19 cellular contexts compared by ENCODE assay signal in genomic region chr1:218676991-218677390, GRCh38.
DNase-seq lines count a peak whose midpoint lies in the region; ATAC-seq and TF ChIP-seq lines count a peak whose summit lies in the region.
"Had no signal": no experiment of that assay in that cellular context is flagged by ENCODE, and none has a peak within 500 bp of the region (broad histone marks: within the 10 kb centered on the region; RNA-seq: fewer than 3 reads in every experiment).

No MANE protein-coding gene starts in this region.

- H3K4me3 ChIP-seq in HEK293 (ENCODE audit: low read depth, low read length) (no peak overlapping the region), SJCRH30 (no peak overlapping the region), neuronal stem cell (ENCODE audit: low read length in 2 of 2) (no peak overlapping the region)
- H3K4me3 ChIP-seq: SJSA1 had no signal

- no peak overlapping the region for H4K91ac ChIP-seq in neuronal stem cell (ENCODE audit: low read depth, low read length, poor library complexity)

- no peak overlapping the region for H2BK5ac ChIP-seq in neuronal stem cell (ENCODE audit: low read length)

- no peak overlapping the region for H3K18ac ChIP-seq in neuronal stem cell (ENCODE audit: low read length)

- H2BK15ac ChIP-seq in neuronal stem cell (ENCODE audit: low read length): no peak overlapping the region

- peak; percentile 23 to 42 for DNase-seq in SJCRH30
- peak; percentile 39 for DNase-seq in glomerular visceral epithelial cell (ENCODE audit: extremely low spot score)
- DNase-seq in neuronal stem cell (ENCODE audit: low spot score): peak; percentile 21
- DNase-seq in HEK293T (ENCODE audit: extremely low spot score): no peak
- no peak for DNase-seq in GM19238 (ENCODE audit: insufficient read length, low spot score)
- no peak for DNase-seq in NCI-H2029 (lab: John Stamatoyannopoulos, UW)
- DNase-seq: BE2C; Caco-2; CD4-positive, CD25-positive, alpha-beta regulatory T cell; GDM1; GOT3; NCI-H1105 treated with DMSO at 0.1 percent for 48 hours; NCI-H1694 treated with DMSO at 0.1 percent for 48 hours; NCI-H2107; NCI-H510A treated with DMSO at 0.1 percent for 48 hours; PC-3 had no signal

- no peak overlapping the region for H4K8ac ChIP-seq in neuronal stem cell (ENCODE audit: low read depth, low read length)

- CTCF ChIA-PET in HEK293 (lab: Yijun Ruan, JAX) (interaction anchor here (0.6 to 0.7 kb wide), 3 partner anchors 37 to 490 kb away, joined by 3 to 4 read pairs (median 3); no protein-coding TSS in a partner anchor), HEK293T (lab: Yijun Ruan, JAX) (interaction anchor here (0.6 kb wide), 1 partner anchor 124 kb away, joined by 4 read pairs; no protein-coding TSS in a partner anchor)

- H3K4ac ChIP-seq in neuronal stem cell (ENCODE audit: low read length): no peak overlapping the region

- H3K4me2 ChIP-seq in neuronal stem cell (ENCODE audit: insufficient read depth, low read length, poor library complexity, severe bottlenecking): no peak overlapping the region

- POLR2A ChIA-PET in HEK293 (lab: Yijun Ruan, JAX) (no interaction called here), HEK293T (lab: Yijun Ruan, JAX) (no interaction called here)

- H3K36me3 ChIP-seq in HEK293 (ENCODE audit: control insufficient read depth in 2 of 2, insufficient read depth in 1 of 2, low read length in 2 of 2): no peaks in the 10 kb centered on the region
- H3K36me3 ChIP-seq in SJCRH30: no peaks in the 10 kb centered on the region
- no peaks in the 10 kb centered on the region for H3K36me3 ChIP-seq in neuronal stem cell (replicated peaks in 1 of 2; ENCODE audit: control insufficient read depth in 2 of 2, insufficient read depth in 2 of 2, low read length in 2 of 2)
- H3K36me3 ChIP-seq: BE2C, SJSA1 had no signal

- H3K9ac ChIP-seq in neuronal stem cell (ENCODE audit: low read depth, low read length, poor library complexity): no peak overlapping the region

- H3K4me1 ChIP-seq in HEK293 (ENCODE audit: control insufficient read depth, insufficient read depth, low read length): no peaks in the 10 kb centered on the region
- H3K4me1 ChIP-seq in SJCRH30: peaks cover 39% of the 10 kb centered on the region
- peaks cover 3 to 8% of the 10 kb centered on the region in 2 donors for H3K4me1 ChIP-seq in neuronal stem cell (ENCODE audit: control insufficient read depth in 2 of 2, insufficient read depth in 1 of 2, low read depth in 1 of 2, low read length in 2 of 2)
- H3K4me1 ChIP-seq: BE2C had no signal

- H3K9me3 ChIP-seq in HEK293 (ENCODE audit: control insufficient read depth, insufficient read depth, low read depth, low read length) (no peaks in the 10 kb centered on the region), SJCRH30 (replicated peaks) (peaks cover 7% of the 10 kb centered on the region; the same call in 1 of the 2 replicates), neuronal stem cell (replicated peaks in 1 of 2; ENCODE audit: control insufficient read depth in 2 of 2, insufficient read depth in 1 of 2, low read depth in 1 of 2, low read length in 2 of 2) (no peaks in the 10 kb centered on the region)
- H3K9me3 ChIP-seq: BE2C, Caco-2 had no signal

- H3K27me3 ChIP-seq in SJCRH30: no peaks in the 10 kb centered on the region
- no peaks in the 10 kb centered on the region for H3K27me3 ChIP-seq in neuronal stem cell (ENCODE audit: control insufficient read depth in 3 of 3, insufficient read depth in 3 of 3, low read depth in 1 of 3, low read length in 3 of 3)
- H3K27me3 ChIP-seq: BE2C, SJSA1 had no signal

- no peak overlapping the region for H2BK120ac ChIP-seq in neuronal stem cell (ENCODE audit: low read depth, low read length)

- TF ChIP-seq CTCF in HEK293 (tag by site-specific recombination; IDR thresholded peaks at IDR 0.05): no peak

- no peaks in the 10 kb centered on the region for H3K79me1 ChIP-seq in neuronal stem cell (ENCODE audit: low read depth, low read length)

- ATAC-seq in HG03095 (IDR thresholded peaks at IDR 0.05; ENCODE audit: unreplicated experiment): no peak
- ATAC-seq: PC-3 had no signal

- no peak overlapping the region for H2BK12ac ChIP-seq in neuronal stem cell (ENCODE audit: low read length)

- H2AFZ ChIP-seq in neuronal stem cell (ENCODE audit: low read length): peak overlapping the region; percentile 73

- no CpG with 5 or more reads among the region's 7 CpGs for WGBS in neuronal stem cell (ENCODE audit: extremely low coverage in 2 of 2, insufficient read length in 2 of 2, insufficient replicate concordance in 1 of 2), 2 donors

- no peak overlapping the region for H3K27ac ChIP-seq in HEK293 (ENCODE audit: extremely low read depth, low read depth, low read length)
- peak overlapping the region; percentile 9; the same call in 1 of the 2 replicates for H3K27ac ChIP-seq in SJCRH30
- H3K27ac ChIP-seq in neuronal stem cell (replicated peaks; ENCODE audit: low read length): no peak overlapping the region
- H3K27ac ChIP-seq: SJSA1 had no signal

- H2AK5ac ChIP-seq in neuronal stem cell (ENCODE audit: low read depth, low read length): no peak overlapping the region

- H3K23ac ChIP-seq in neuronal stem cell (ENCODE audit: low read depth, low read length, poor library complexity): no peak overlapping the region

- no peak overlapping the region for H3K14ac ChIP-seq in neuronal stem cell (ENCODE audit: low read length)

TF ChIP-seq in HEK293, 187 proteins besides CTCF, POLR2A, EP300 and RAD21:
- peak; percentile 85 for TF ChIP-seq ZNF449 (tag by site-specific recombination; IDR thresholded peaks at IDR 0.05)
- no peak for TF ChIP-seq ZNF837 (tag by site-specific recombination; IDR thresholded peaks at IDR 0.05)
- TF ChIP-seq TRIM28 (IDR thresholded peaks at IDR 0.05; ENCODE audit: borderline replicate concordance, low read length): no peak

TF ChIP-seq in HEK293T, 16 proteins besides CTCF, POLR2A, EP300 and RAD21:
- TF ChIP-seq ZNF384 (IDR thresholded peaks at IDR 0.05) (no peak), FOXM1 (IDR thresholded peaks at IDR 0.05; ENCODE audit: borderline replicate concordance) (no peak), HDGF (IDR thresholded peaks at IDR 0.05; ENCODE audit: borderline replicate concordance) (no peak), ARNT (IDR thresholded peaks at IDR 0.05) (no peak), CTBP1 (IDR thresholded peaks at IDR 0.05; ENCODE audit: borderline replicate concordance) (no peak), ELF4 (IDR thresholded peaks at IDR 0.05) (no peak), SP1 (IDR thresholded peaks at IDR 0.05) (no peak), SUZ12 (IDR thresholded peaks at IDR 0.05) (no peak), FOXK2 (IDR thresholded peaks at IDR 0.05) (no peak), PKNOX1 (IDR thresholded peaks at IDR 0.05) (no peak), L3MBTL2 (conservative IDR thresholded peaks at IDR 0.05) (no peak), TARDBP (IDR thresholded peaks at IDR 0.05) (no peak), LEF1 (IDR thresholded peaks at IDR 0.05; ENCODE audit: borderline replicate concordance) (no peak)

Comparison
In these comparisons a context has a peak if more than half of its experiments do, and no peak if none do; other contexts are left out.
1. DNase-seq: peak in SJCRH30 (2 of 2), glomerular visceral epithelial cell (single experiment) and neuronal stem cell (single experiment); none in HEK293T (single experiment), GM19238 (single experiment) and NCI-H2029 (single experiment).